9 cellular contexts compared by ENCODE assay signal in the genomic region with DNA sequence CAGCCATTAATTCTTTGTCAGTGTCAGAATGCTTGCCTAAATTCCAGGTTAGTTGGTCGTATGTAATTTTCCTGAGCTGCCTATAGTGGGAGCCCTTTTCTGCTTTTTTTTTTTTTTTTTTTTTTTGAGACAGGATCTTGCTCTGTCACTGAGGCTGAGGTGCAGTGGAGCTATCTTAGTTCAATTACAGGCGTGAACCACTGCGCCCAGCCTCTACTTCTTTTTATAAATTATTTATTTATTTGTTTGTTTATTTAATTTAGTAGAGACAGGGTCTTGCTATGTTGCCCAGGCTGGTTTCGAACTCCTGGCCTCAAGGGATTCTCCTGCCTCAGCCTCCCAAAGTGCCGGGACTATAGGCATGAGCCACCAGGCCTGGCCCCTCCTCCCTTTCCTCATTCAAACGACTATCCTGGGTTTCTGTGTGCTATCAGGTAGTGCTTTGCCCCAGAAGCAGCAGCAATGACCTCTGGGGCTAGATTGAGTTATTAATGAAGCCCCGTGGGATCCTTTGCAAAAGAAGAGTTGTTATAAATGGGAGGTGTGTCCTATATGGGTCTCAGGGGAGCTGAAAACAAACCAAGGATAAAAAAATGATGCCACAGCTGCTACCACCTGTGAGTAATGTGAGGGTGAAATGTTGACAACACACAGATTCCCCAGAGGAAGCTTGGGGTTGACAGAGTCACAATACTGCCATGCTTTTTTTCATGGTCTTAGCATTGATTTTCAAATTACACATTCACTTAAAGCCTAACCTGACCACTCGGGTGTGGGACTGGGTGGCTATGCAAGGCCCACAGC. TPM values are rescaled to one million over a fixed set of nuclear protein-coding genes. Genes with fewer than 3 reads are reported as not detected.
DNase-seq lines count a peak whose midpoint lies in the region; TF ChIP-seq lines count a peak whose summit lies in the region.
"Had no signal": no experiment of that assay in that cellular context is flagged by ENCODE, and none has a peak within 500 bp of the region (broad histone marks: within the 10 kb centered on the region; RNA-seq: fewer than 3 reads in every experiment).

No MANE protein-coding gene starts in this region.

- H3K9ac ChIP-seq in H9 (ENCODE audit: extremely low read depth, insufficient read length, low read length) (no peak overlapping the region), OCI-LY1 (ENCODE audit: low read length) (no peak overlapping the region)

- H3K79me2 ChIP-seq in H9 (ENCODE audit: insufficient read depth, low read length) (no peaks in the 10 kb centered on the region), OCI-LY1 (ENCODE audit: insufficient read depth, low read length) (no peaks in the 10 kb centered on the region)

- H2BK20ac ChIP-seq in H9 (ENCODE audit: low read depth, low read length, poor library complexity, severe bottlenecking): no peak overlapping the region

- H3K27me3 Mint-ChIP-seq in H9 (ENCODE audit: low read depth): no peaks in the 10 kb centered on the region

- H4K20me1 ChIP-seq in H9 (ENCODE audit: control insufficient read depth, insufficient read depth, insufficient read length) (no peaks in the 10 kb centered on the region), OCI-LY1 (ENCODE audit: insufficient read depth, low read length) (no peaks in the 10 kb centered on the region)

- H3K9me3 Mint-ChIP-seq in H9: peaks cover 0 to 2% of the 10 kb centered on the region in 2 experiments; a peak in 2 of 5 replicates

- H3K56ac ChIP-seq in H9 (ENCODE audit: insufficient read length, low read depth, low read length): no peak overlapping the region

- H3K27ac ChIP-seq in C4-2B (no peak overlapping the region), H9 (ENCODE audit: insufficient read length, low read depth, low read length) (no peak overlapping the region), OCI-LY1 (ENCODE audit: low read depth, low read length, poor library complexity, severe bottlenecking) (no peak overlapping the region), caudate nucleus (ENCODE audit: low read depth, low read length) (no peak overlapping the region)

- no peak overlapping the region for H2BK120ac ChIP-seq in H9 (ENCODE audit: low read depth, low read length, poor library complexity, severe bottlenecking)

- no peak overlapping the region for H2AFZ ChIP-seq in H9 (ENCODE audit: low read length)
- H2AFZ ChIP-seq in OCI-LY1 (ENCODE audit: low read length): no peak overlapping the region

- H3K18ac ChIP-seq in H9 (ENCODE audit: insufficient read length, low read depth, low read length): no peak overlapping the region

- H2BK5ac ChIP-seq in H9 (ENCODE audit: insufficient read length, low read length): no peak overlapping the region

- H3K4me1 ChIP-seq in H9 (ENCODE audit: insufficient read depth, low read length) (no peaks in the 10 kb centered on the region), OCI-LY1 (ENCODE audit: insufficient read depth, low read length, severe bottlenecking) (no peaks in the 10 kb centered on the region)

- no peaks in the 10 kb centered on the region for H3K36me3 ChIP-seq in OCI-LY1 (ENCODE audit: insufficient read depth, low read length)

- H2BK12ac ChIP-seq in H9 (ENCODE audit: insufficient read length, low read depth, low read length): no peak overlapping the region

- H4K5ac ChIP-seq in H9 (ENCODE audit: insufficient read length, low read depth, low read length): no peak overlapping the region

- H3K4me2 ChIP-seq in H9 (ENCODE audit: insufficient read depth, insufficient read length, low read length) (no peak overlapping the region), OCI-LY1 (ENCODE audit: low read length) (no peak overlapping the region)

- H3K4me3 Mint-ChIP-seq in H9: no peak overlapping the region

- no peak overlapping the region for H3K4ac ChIP-seq in H9 (ENCODE audit: low read depth, low read length)

- no peaks in the 10 kb centered on the region for H3K27me3 ChIP-seq in H9 (ENCODE audit: insufficient read depth, low read length)
- no peaks in the 10 kb centered on the region for H3K27me3 ChIP-seq in OCI-LY1 (ENCODE audit: insufficient read depth, low read length)

- no peaks in the 10 kb centered on the region for H3K9me2 ChIP-seq in OCI-LY1 (ENCODE audit: low read depth, low read length)

- H3K27ac Mint-ChIP-seq in H9: no peak overlapping the region

- DNase-seq in H9: no peak
- DNase-seq in germinal center (ENCODE audit: low spot score): peak; percentile 68
- no peak for DNase-seq in activated CD4-positive, alpha-beta T cell treated with anti-CD3 and anti-CD28 coated beads, Interleukin-2, amount 50 U/mL, for 48 hours
- no peak for DNase-seq in caudate nucleus (lab: John Stamatoyannopoulos, UW)
- no peak for DNase-seq in NCI-H1048 (lab: John Stamatoyannopoulos, UW)
- no peak for DNase-seq in activated CD4-positive, alpha-beta T cell treated with anti-CD3 and anti-CD28 coated beads for 48 hours
- DNase-seq: activated T-cell treated with anti-CD3 and anti-CD28 coated beads for 4 hours had no signal

- no peaks in the 10 kb centered on the region for H3K4me1 Mint-ChIP-seq in H9

- no peaks in the 10 kb centered on the region for H3F3A ChIP-seq in OCI-LY1 (ENCODE audit: insufficient read depth, low read length)

- H4K8ac ChIP-seq in H9 (replicated peaks; ENCODE audit: insufficient read length, low read depth, low read length): no peak overlapping the region

- H3K14ac ChIP-seq in H9 (ENCODE audit: insufficient read depth, low read length): no peak overlapping the region

- H3K23me2 ChIP-seq in H9 (ENCODE audit: insufficient read length, low read depth, low read length, poor library complexity, severe bottlenecking): no peaks in the 10 kb centered on the region

- no peak overlapping the region for H4K91ac ChIP-seq in H9 (ENCODE audit: insufficient read length, low read depth, low read length)

- no CpG with 5 or more reads among the region's 8 CpGs for WGBS in H9 (ENCODE audit: extremely low coverage, insufficient read length, low lambda C conversion rate)

- H3K36me3 Mint-ChIP-seq in H9 (ENCODE audit: insufficient read depth in 1 of 3, low read depth in 3 of 3): no peaks in the 10 kb centered on the region

- H2AK5ac ChIP-seq in H9 (ENCODE audit: insufficient read length, low read length): no peak overlapping the region

- H3K79me1 ChIP-seq in H9 (ENCODE audit: insufficient read depth, low read depth, low read length, poor library complexity, severe bottlenecking): no peaks in the 10 kb centered on the region

- peak; percentile 81 for TF ChIP-seq CTCF in C4-2B (conservative IDR thresholded peaks at IDR 0.05)
- TF ChIP-seq CTCF in H9 (conservative IDR thresholded peaks at IDR 0.05): peak; percentile 76
- TF ChIP-seq CTCF in OCI-LY1 (IDR thresholded peaks at IDR 0.05; ENCODE audit: low read length): peak; percentile 75

- no peak overlapping the region for H3K23ac ChIP-seq in H9 (ENCODE audit: insufficient read length, low read depth, low read length)

- no peak overlapping the region for H3K4me3 ChIP-seq in OCI-LY1 (ENCODE audit: low read depth, low read length, poor library complexity, severe bottlenecking)

- no peaks in the 10 kb centered on the region for H3K9me3 ChIP-seq in H9 (ENCODE audit: control insufficient read depth, low read depth, low read length)
- no peaks in the 10 kb centered on the region for H3K9me3 ChIP-seq in OCI-LY1 (ENCODE audit: low read length)

- H2BK15ac ChIP-seq in H9 (ENCODE audit: low read depth, low read length): no peak overlapping the region

- H3T11ph ChIP-seq in H9 (ENCODE audit: low read length): no peak overlapping the region

RNA-seq across cellular contexts. Expression of a gene that starts 34.6 kb away (rescaled TPM):
- 38.4 and 39.1 TPM in 2 replicates for total RNA-seq in H9 (2021)
